In the genomic region with DNA sequence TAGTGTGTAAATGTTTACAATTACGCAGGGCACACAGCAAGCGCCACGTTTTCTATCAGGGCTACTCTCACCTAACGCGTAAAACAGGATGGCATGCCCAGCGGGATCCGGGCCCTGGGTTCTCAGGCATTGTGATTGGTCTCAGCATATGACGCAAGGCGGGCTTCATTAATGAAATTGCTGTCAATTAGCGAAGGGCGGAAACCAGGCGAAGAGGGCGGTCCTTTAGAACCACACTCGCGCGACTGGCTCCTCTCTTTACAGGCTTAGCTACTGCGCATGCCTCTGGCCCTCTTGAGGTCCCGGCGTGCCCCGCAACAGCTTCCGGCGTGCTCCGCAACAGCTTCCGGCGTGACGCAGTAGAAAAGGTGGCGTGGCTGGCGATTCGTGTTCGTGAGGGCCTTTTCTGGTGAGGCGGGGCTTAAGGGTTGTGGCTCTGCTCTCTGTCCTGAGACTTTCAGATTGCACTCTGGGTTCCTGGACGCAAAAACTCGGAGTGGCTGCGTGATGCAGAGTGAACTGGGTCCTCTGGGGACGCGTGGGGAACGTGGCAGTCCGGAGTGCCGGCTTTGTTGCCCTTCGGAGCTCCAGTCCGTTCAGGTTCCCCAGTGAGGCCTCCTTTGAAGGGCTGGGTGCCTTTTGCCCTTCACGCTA, we compare ENCODE assay signal across 1 cellular context.
TF ChIP-seq lines count a peak whose summit lies in the region.

No MANE protein-coding gene starts in this region.

TF ChIP-seq in H1, 55 proteins besides CTCF, POLR2A, EP300 and RAD21:
- TF ChIP-seq TBP (IDR thresholded peaks at IDR 0.05; ENCODE audit: low read depth, low read length) (no peak), ASH2L (IDR thresholded peaks at IDR 0.05; ENCODE audit: low read length) (no peak), KDM4A (IDR thresholded peaks at IDR 0.05; ENCODE audit: low read depth, low read length, severe bottlenecking) (no peak), EGR1 (IDR thresholded peaks at IDR 0.05; ENCODE audit: borderline replicate concordance, low read depth, low read length) (no peak), BACH1 (IDR thresholded peaks at IDR 0.05; ENCODE audit: low read length) (no peak), SP2 (IDR thresholded peaks at IDR 0.05; ENCODE audit: low read length) (no peak), NANOG (IDR thresholded peaks at IDR 0.05; ENCODE audit: insufficient read depth, low read depth, low read length, poor library complexity, severe bottlenecking) (no peak), BCL11A (IDR thresholded peaks at IDR 0.05; ENCODE audit: low read depth in 2 of 2, low read length in 2 of 2) (no peak), CBX8 (IDR thresholded peaks at IDR 0.05; ENCODE audit: borderline replicate concordance, low read depth, low read length) (no peak), POU5F1 (IDR thresholded peaks at IDR 0.05; ENCODE audit: low read depth, low read length) (no peak)
